Comparison of ENCODE assay signal across 9 cellular contexts in genomic region chr5:100840769-100841168, GRCh38.
A peak's percentile ranks its signal among the peaks of the same experiment; 100 is the strongest.
DNase-seq lines count a peak whose midpoint lies in the region; ATAC-seq lines count a peak whose summit lies in the region.
"Had no signal": no experiment of that assay in that cellular context is flagged by ENCODE, and none has a peak within 500 bp of the region (broad histone marks: within the 10 kb centered on the region; RNA-seq: fewer than 3 reads in every experiment).

No MANE protein-coding gene starts in this region.

- H3K4me1 Mint-ChIP-seq in activated naive CD4-positive, alpha-beta T cell treated with anti-CD3 and anti-CD28 coated beads, Interleukin-2, amount 50 U/mL, for 24 hours, result peaks cover 74% of the 10 kb centered on the region
- peaks cover 68% of the 10 kb centered on the region for H3K4me1 Mint-ChIP-seq in activated T-helper 1 cell treated with anti-CD3 and anti-CD28 coated beads, Interleukin-12 subunit alpha, Interleukin-12 subunit beta, Interleukin-2, Interleukin-4 antibody, amounts not matched to agents 30 ng/mL and 10 ng/mL and 1 ng/mL, durations not matched to agents 14 hours and 24 hours and 36 hours (ENCODE audit: low read depth)
- peaks cover 54% of the 10 kb centered on the region for H3K4me1 Mint-ChIP-seq in stimulated activated memory B cell treated with anti-CD40 and anti-IgM and Interleukin-4, amounts not matched to agents 10 μg/mL and 1 μg/mL and 100 μg/mL, for 72 hours

- H3K27me3 Mint-ChIP-seq in activated naive CD4-positive, alpha-beta T cell treated with anti-CD3 and anti-CD28 coated beads, Interleukin-2, amount 50 U/mL, for 24 hours, result no peaks in the 10 kb centered on the region
- no peaks in the 10 kb centered on the region for H3K27me3 Mint-ChIP-seq in activated T-helper 1 cell treated with anti-CD3 and anti-CD28 coated beads, Interleukin-12 subunit alpha, Interleukin-12 subunit beta, Interleukin-2, Interleukin-4 antibody, amounts not matched to agents 30 ng/mL and 10 ng/mL and 1 ng/mL, durations not matched to agents 14 hours and 24 hours and 36 hours (ENCODE audit: insufficient read depth)
- no peaks in the 10 kb centered on the region for H3K27me3 Mint-ChIP-seq in stimulated activated memory B cell treated with anti-CD40 and anti-IgM and Interleukin-4, amounts not matched to agents 10 μg/mL and 1 μg/mL and 100 μg/mL, for 72 hours

- H3K4me3 Mint-ChIP-seq in activated naive CD4-positive, alpha-beta T cell treated with anti-CD3 and anti-CD28 coated beads, Interleukin-2, amount 50 U/mL, for 24 hours, result peak overlapping the region; percentile 67
- H3K4me3 Mint-ChIP-seq in activated T-helper 1 cell treated with anti-CD3 and anti-CD28 coated beads, Interleukin-12 subunit alpha, Interleukin-12 subunit beta, Interleukin-2, Interleukin-4 antibody, amounts not matched to agents 30 ng/mL and 10 ng/mL and 1 ng/mL, durations not matched to agents 14 hours and 24 hours and 36 hours, result peak overlapping the region; percentile 72
- H3K4me3 Mint-ChIP-seq in stimulated activated memory B cell treated with anti-CD40 and anti-IgM and Interleukin-4, amounts not matched to agents 10 μg/mL and 1 μg/mL and 100 μg/mL, for 72 hours, result peak overlapping the region; percentile 51

- peak overlapping the region; percentile 79 for H3K27ac Mint-ChIP-seq in activated naive CD4-positive, alpha-beta T cell treated with anti-CD3 and anti-CD28 coated beads, Interleukin-2, amount 50 U/mL, for 24 hours
- peak overlapping the region; percentile 95 for H3K27ac Mint-ChIP-seq in activated T-helper 1 cell treated with anti-CD3 and anti-CD28 coated beads, Interleukin-12 subunit alpha, Interleukin-12 subunit beta, Interleukin-2, Interleukin-4 antibody, amounts not matched to agents 30 ng/mL and 10 ng/mL and 1 ng/mL, durations not matched to agents 14 hours and 24 hours and 36 hours
- H3K27ac Mint-ChIP-seq in stimulated activated memory B cell treated with anti-CD40 and anti-IgM and Interleukin-4, amounts not matched to agents 10 μg/mL and 1 μg/mL and 100 μg/mL, for 72 hours, result peak overlapping the region; percentile 86

- H3K36me3 Mint-ChIP-seq in activated naive CD4-positive, alpha-beta T cell treated with anti-CD3 and anti-CD28 coated beads, Interleukin-2, amount 50 U/mL, for 24 hours, result peaks cover 19% of the 10 kb centered on the region
- H3K36me3 Mint-ChIP-seq in activated T-helper 1 cell treated with anti-CD3 and anti-CD28 coated beads, Interleukin-12 subunit alpha, Interleukin-12 subunit beta, Interleukin-2, Interleukin-4 antibody, amounts not matched to agents 30 ng/mL and 10 ng/mL and 1 ng/mL, durations not matched to agents 14 hours and 24 hours and 36 hours (ENCODE audit: low read depth), result peaks cover 28% of the 10 kb centered on the region
- H3K36me3 Mint-ChIP-seq in stimulated activated memory B cell treated with anti-CD40 and anti-IgM and Interleukin-4, amounts not matched to agents 10 μg/mL and 1 μg/mL and 100 μg/mL, for 72 hours, result peaks cover 22% of the 10 kb centered on the region

- ATAC-seq in HG02970 (IDR thresholded peaks at IDR 0.05; ENCODE audit: low FRiP score, unreplicated experiment), result peak; percentile 34
- ATAC-seq in stimulated activated memory B cell treated with anti-CD40 and anti-IgM and Interleukin-4, amounts not matched to agents 10 μg/mL and 1 μg/mL and 100 μg/mL, for 72 hours, result peak; percentile 42
- no peak for ATAC-seq in left lobe of liver
- ATAC-seq: left colon had no signal

- DNase-seq in activated naive CD4-positive, alpha-beta T cell treated with Interleukin-2 at 50 U/mL for 16 hours, result no peak
- DNase-seq in activated T-helper 1 cell treated with anti-CD3 and anti-CD28 coated beads, Interleukin-12 subunit alpha, Interleukin-12 subunit beta, Interleukin-2, Interleukin-4 antibody, amounts not matched to agents 30 ng/mL and 10 ng/mL and 1 ng/mL, durations not matched to agents 14 hours and 24 hours and 36 hours (ENCODE audit: low spot score), result no peak
- DNase-seq in inferior parietal cortex (ENCODE audit: extremely low spot score), result no peak
- DNase-seq in central memory CD4-positive, alpha-beta T cell, result no peak
- DNase-seq in left lobe of liver (ENCODE audit: low spot score), result no peak
- DNase-seq: left colon had no signal

- no peaks in the 10 kb centered on the region for H3K9me3 Mint-ChIP-seq in activated naive CD4-positive, alpha-beta T cell treated with anti-CD3 and anti-CD28 coated beads, Interleukin-2, amount 50 U/mL, for 24 hours
- H3K9me3 Mint-ChIP-seq in activated T-helper 1 cell treated with anti-CD3 and anti-CD28 coated beads, Interleukin-12 subunit alpha, Interleukin-12 subunit beta, Interleukin-2, Interleukin-4 antibody, amounts not matched to agents 30 ng/mL and 10 ng/mL and 1 ng/mL, durations not matched to agents 14 hours and 24 hours and 36 hours, result no peaks in the 10 kb centered on the region
- H3K9me3 Mint-ChIP-seq in stimulated activated memory B cell treated with anti-CD40 and anti-IgM and Interleukin-4, amounts not matched to agents 10 μg/mL and 1 μg/mL and 100 μg/mL, for 72 hours, result peaks cover 3% of the 10 kb centered on the region

- intact Hi-C loops in activated T-helper 1 cell treated with anti-CD3 and anti-CD28 coated beads, Interleukin-12 subunit alpha, Interleukin-12 subunit beta, Interleukin-2, Interleukin-4 antibody, amounts not matched to agents 30 ng/mL and 10 ng/mL and 1 ng/mL, durations not matched to agents 14 hours and 24 hours and 36 hours (cut with micrococcal nuclease), result loop anchor here (1.0 kb wide), 7 partner anchors 10 to 63 kb away; partner anchors contain the start of gene ST8SIA4
